Comparison of ENCODE assay signal across 8 cellular contexts in genomic region chr15:100849021-100849831, GRCh38. TPM values are rescaled to one million over a fixed set of nuclear protein-coding genes. Genes with fewer than 3 reads are reported as not detected.
A peak's percentile ranks its signal among the peaks of the same experiment; 100 is the strongest.
DNase-seq lines count a peak whose midpoint lies in the region; ATAC-seq and TF ChIP-seq lines count a peak whose summit lies in the region.

No MANE protein-coding gene starts in this region.

- H3K27me3 ChIP-seq in esophagus (ENCODE audit: control insufficient read depth in 1 of 2, insufficient read depth in 2 of 2, low read length in 2 of 2), result no peaks in the 10 kb centered on the region
- peaks cover 3% of the 10 kb centered on the region for H3K27me3 ChIP-seq in suprapubic skin

- TF ChIP-seq CTCF in neural crest cell (conservative IDR thresholded peaks at IDR 0.05) (no peak), suprapubic skin (IDR thresholded peaks at IDR 0.05) (no peak)

- CTCF ChIA-PET in activated CD8-positive, alpha-beta memory T cell treated with anti-CD3 and anti-CD28 coated beads, Interleukin-2, amount 10 ng/mL, durations not matched to agents 7 days and 5 days (lab: Charles Lee), result interaction anchor here (1.0 to 1.3 kb wide), 2 partner anchors 54 to 158 kb away, joined by 3 to 5 read pairs; no protein-coding TSS in a partner anchor

- TF ChIP-seq POLR2A in suprapubic skin (IDR thresholded peaks at IDR 0.05), result no peak

- H3K4me3 ChIP-seq in esophagus (ENCODE audit: low read depth in 1 of 2, low read length in 2 of 2) (peak overlapping the region; percentile 49), suprapubic skin (peak overlapping the region; percentile 57)

- H3K9me3 ChIP-seq in esophagus (ENCODE audit: control insufficient read depth in 2 of 2, insufficient read depth in 1 of 2, low read depth in 1 of 2, low read length in 1 of 2) (no peaks in the 10 kb centered on the region), suprapubic skin (no peaks in the 10 kb centered on the region)

- no peaks in the 10 kb centered on the region for H3K36me3 ChIP-seq in esophagus (ENCODE audit: control insufficient read depth in 2 of 2, insufficient read depth in 2 of 2, low read length in 1 of 2)
- H3K36me3 ChIP-seq in suprapubic skin, result no peaks in the 10 kb centered on the region

- whole genome bisulfite sequencing in esophagus, 2 donors, result 8 to 18% methylated on average over 42 to 44 of the region's 44 CpGs
- 29% methylated on average over 20 of the region's 44 CpGs for WGBS in suprapubic skin

- no peaks in the 10 kb centered on the region for H3K4me1 ChIP-seq in esophagus (ENCODE audit: control insufficient read depth in 2 of 2, insufficient read depth in 2 of 2, low read length in 1 of 2)
- H3K4me1 ChIP-seq in suprapubic skin, result peaks cover 12% of the 10 kb centered on the region

- H3K9me3 Mint-ChIP-seq in activated CD8-positive, alpha-beta memory T cell treated with anti-CD3 and anti-CD28 coated beads, Interleukin-2, amount 10 ng/mL, durations not matched to agents 7 days and 5 days (ENCODE audit: low read depth), result no peaks in the 10 kb centered on the region
- no peaks in the 10 kb centered on the region for H3K9me3 Mint-ChIP-seq in neural crest cell

- H3K27me3 Mint-ChIP-seq in activated CD8-positive, alpha-beta memory T cell treated with anti-CD3 and anti-CD28 coated beads, Interleukin-2, amount 10 ng/mL, durations not matched to agents 7 days and 5 days, result peaks cover 24% of the 10 kb centered on the region
- H3K27me3 Mint-ChIP-seq in neural crest cell (ENCODE audit: low read depth), result no peaks in the 10 kb centered on the region

- TF ChIP-seq EP300 in suprapubic skin (IDR thresholded peaks at IDR 0.05), result no peak

- no peaks in the 10 kb centered on the region for H3K36me3 Mint-ChIP-seq in activated CD8-positive, alpha-beta memory T cell treated with anti-CD3 and anti-CD28 coated beads, Interleukin-2, amount 10 ng/mL, durations not matched to agents 7 days and 5 days
- no peaks in the 10 kb centered on the region for H3K36me3 Mint-ChIP-seq in neural crest cell (ENCODE audit: low read depth)

- H3K27ac ChIP-seq in esophagus (ENCODE audit: low read depth in 2 of 2, low read length in 1 of 2), result peak overlapping the region in 1 of 2 donors; percentile 7
- no peak overlapping the region for H3K27ac ChIP-seq in suprapubic skin

- DNase-seq in DMS 273 (lab: John Stamatoyannopoulos, UW; ENCODE audit: unreplicated experiment), result peak; percentile 69
- DNase-seq in DMS 273 treated with DMSO at 0.1 percent for 48 hours (lab: John Stamatoyannopoulos, UW), result no peak
- peak; percentile 47 for DNase-seq in NCI-H1048 (lab: John Stamatoyannopoulos, UW)
- peak; percentile 63 for DNase-seq in activated CD8-positive, alpha-beta memory T cell treated with anti-CD3 and anti-CD28 coated beads, Interleukin-2, amount 10 ng/mL, durations not matched to agents 7 days and 5 days
- DNase-seq in neural crest cell (ENCODE audit: low read depth, low spot score), result peak; percentile 20
- DNase-seq in suprapubic skin (ENCODE audit: low spot score in 2 of 2), result no peak
- DNase-seq in NCI-H2107 (lab: John Stamatoyannopoulos, UW), result no peak

- ATAC-seq in activated CD8-positive, alpha-beta memory T cell treated with anti-CD3 and anti-CD28 coated beads, Interleukin-2, amount 10 ng/mL, durations not matched to agents 7 days and 5 days, result peak; percentile 97

- H3K4me3 Mint-ChIP-seq in activated CD8-positive, alpha-beta memory T cell treated with anti-CD3 and anti-CD28 coated beads, Interleukin-2, amount 10 ng/mL, durations not matched to agents 7 days and 5 days, result peak overlapping the region; percentile 64
- no peak overlapping the region for H3K4me3 Mint-ChIP-seq in neural crest cell

- peaks cover 5% of the 10 kb centered on the region for H3K4me1 Mint-ChIP-seq in activated CD8-positive, alpha-beta memory T cell treated with anti-CD3 and anti-CD28 coated beads, Interleukin-2, amount 10 ng/mL, durations not matched to agents 7 days and 5 days
- peaks cover 5% of the 10 kb centered on the region for H3K4me1 Mint-ChIP-seq in neural crest cell

- no peak overlapping the region for H3K27ac Mint-ChIP-seq in activated CD8-positive, alpha-beta memory T cell treated with anti-CD3 and anti-CD28 coated beads, Interleukin-2, amount 10 ng/mL, durations not matched to agents 7 days and 5 days
- no peak overlapping the region for H3K27ac Mint-ChIP-seq in neural crest cell (ENCODE audit: unreplicated experiment)

RNA-seq across cellular contexts. Expression of gene ALDH1A3, which starts 30.4 kb away (rescaled TPM):
- not detected for total RNA-seq in activated CD8-positive, alpha-beta memory T cell treated with anti-CD3 and anti-CD28 coated beads, Interleukin-2, amount 10 ng/mL, durations not matched to agents 7 days and 5 days
- polyA plus RNA-seq in esophagus, result 10 to 100 TPM in 1 of 2 donors, 1 to 10 TPM in 1; 9.3 to 32.8 TPM
- total RNA-seq in neural crest cell, result 8.0 and 9.2 TPM in 2 replicates
- total RNA-seq in suprapubic skin, result 10 to 100 TPM in 1 of 4 donors, 1 to 10 TPM in 3; 6.8 to 12.4 (median 7.7) TPM

Comparison
In these comparisons a context has a peak if more than half of its experiments do, and no peak if none do; other contexts are left out.
1. DNase-seq: peak in DMS 273 (single experiment), NCI-H1048 (single experiment), activated CD8-positive, alpha-beta memory T cell treated with anti-CD3 and anti-CD28 coated beads, Interleukin-2, amount 10 ng/mL, durations not matched to agents 7 days and 5 days (single experiment) and neural crest cell (single experiment); none in DMS 273 treated with DMSO at 0.1 percent for 48 hours (single experiment), suprapubic skin (0 of 2) and NCI-H2107 (single experiment).